In genomic region chr17:74670329-74670728, GRCh38 we compare ENCODE assay signal across 25 cellular contexts. TPM values are rescaled to one million over a fixed set of nuclear protein-coding genes. Genes with fewer than 3 reads are reported as not detected.
"Had no signal": no experiment of that assay in that cellular context is flagged by ENCODE, and none has a peak within 500 bp of the region (broad histone marks: within the 10 kb centered on the region; RNA-seq: fewer than 3 reads in every experiment).

No MANE protein-coding gene starts in this region.

- H3K27ac ChIP-seq: epithelial cell of prostate, esophagus muscularis mucosa, gastrocnemius medialis, left ventricle myocardium inferior, lower lobe of right lung, parathyroid adenoma, psoas muscle, spleen, tibial artery, upper lobe of left lung, uterus had no signal

- H3K4me3 Mint-ChIP-seq: effector memory CD8-positive, alpha-beta T cell; memory B cell; mesothelial cell of epicardium; natural killer cell treated with Interleukin-12 subunit alpha and Interleukin-12 subunit beta and Interleukin-15 and Interleukin-18, amount 100 ng/mL, for 72 hours; stimulated activated memory B cell treated with anti-CD40 and anti-IgM and Interleukin-4, amounts not matched to agents 10 μg/mL and 1 μg/mL and 100 μg/mL, for 72 hours; stimulated activated naive CD8-positive, alpha-beta T cell treated with anti-CD3 and anti-CD28 coated beads, Interleukin-15, Interleukin-2, amounts not matched to agents 100 ng/mL and 50 ng/mL, for 24 hours had no signal

- H3K36me3 ChIP-seq: esophagus muscularis mucosa, gastrocnemius medialis, left ventricle myocardium inferior, lower lobe of right lung, spleen, tibial artery, upper lobe of left lung, uterus had no signal

- H3K4me1 Mint-ChIP-seq: mesothelial cell of epicardium; stimulated activated memory B cell treated with anti-CD40 and anti-IgM and Interleukin-4, amounts not matched to agents 10 μg/mL and 1 μg/mL and 100 μg/mL, for 72 hours had no signal

- H3K9me3 ChIP-seq: gastrocnemius medialis, lower lobe of right lung, psoas muscle, upper lobe of left lung, uterus had no signal

- H3K27ac Mint-ChIP-seq: memory B cell; mesothelial cell of epicardium; natural killer cell treated with Interleukin-12 subunit alpha and Interleukin-12 subunit beta and Interleukin-15 and Interleukin-18, amount 100 ng/mL, for 72 hours; stimulated activated memory B cell treated with anti-CD40 and anti-IgM and Interleukin-4, amounts not matched to agents 10 μg/mL and 1 μg/mL and 100 μg/mL, for 72 hours; stimulated activated naive CD8-positive, alpha-beta T cell treated with anti-CD3 and anti-CD28 coated beads, Interleukin-15, Interleukin-2, amounts not matched to agents 100 ng/mL and 50 ng/mL, for 24 hours had no signal

- H3K4me1 ChIP-seq: gastrocnemius medialis, left ventricle myocardium inferior, lower lobe of right lung, parathyroid adenoma, psoas muscle, tibial artery, uterus had no signal

- H3K36me3 Mint-ChIP-seq: memory B cell; mesothelial cell of epicardium; stimulated activated memory B cell treated with anti-CD40 and anti-IgM and Interleukin-4, amounts not matched to agents 10 μg/mL and 1 μg/mL and 100 μg/mL, for 72 hours had no signal

- H3K4me3 ChIP-seq: esophagus muscularis mucosa, gastrocnemius medialis, left ventricle myocardium inferior, lower lobe of right lung, psoas muscle, spleen, tibial artery, upper lobe of left lung, uterus had no signal

- H3K27me3 ChIP-seq: upper lobe of left lung had no signal

- H3K9me3 Mint-ChIP-seq: memory B cell; mesothelial cell of epicardium; stimulated activated memory B cell treated with anti-CD40 and anti-IgM and Interleukin-4, amounts not matched to agents 10 μg/mL and 1 μg/mL and 100 μg/mL, for 72 hours had no signal

- DNase-seq: effector memory CD8-positive, alpha-beta T cell; gastrocnemius medialis; kidney; left cardiac atrium; left ventricle myocardium inferior; lower lobe of right lung; psoas muscle; retina; spleen; stimulated activated CD4-positive, alpha-beta T cell treated with anti-CD3 and anti-CD28 coated beads, Interleukin-15, amount 100 ng/mL, for 24 hours; stimulated activated CD4-positive, alpha-beta T cell treated with anti-CD3 and anti-CD28 coated beads, Interleukin-1b, Interleukin-23, amount 100 ng/mL, for 48 hours; stimulated activated CD4-positive, alpha-beta T cell treated with anti-CD3 and anti-CD28 coated beads, Interleukin-4, amount 100 ng/mL, for 24 hours; tibial artery; upper lobe of left lung; uterus had no signal

RNA-seq across cellular contexts. Expression of gene CD300LF, which starts 42.4 kb away (rescaled TPM):
- total RNA-seq: fibroblast of villous mesenchyme, gastrocnemius medialis, mesothelial cell of epicardium, myocyte had no signal

RNA-seq across cellular contexts. Expression of gene CD300E, which starts 46.8 kb away (rescaled TPM):
- total RNA-seq: fibroblast of villous mesenchyme; mesothelial cell of epicardium; myocyte; natural killer cell treated with Interleukin-12 subunit alpha and Interleukin-12 subunit beta and Interleukin-15 and Interleukin-18, amount 100 ng/mL, for 72 hours had no signal
